Comparison of ENCODE assay signal across 16 cellular contexts in the genomic region with DNA sequence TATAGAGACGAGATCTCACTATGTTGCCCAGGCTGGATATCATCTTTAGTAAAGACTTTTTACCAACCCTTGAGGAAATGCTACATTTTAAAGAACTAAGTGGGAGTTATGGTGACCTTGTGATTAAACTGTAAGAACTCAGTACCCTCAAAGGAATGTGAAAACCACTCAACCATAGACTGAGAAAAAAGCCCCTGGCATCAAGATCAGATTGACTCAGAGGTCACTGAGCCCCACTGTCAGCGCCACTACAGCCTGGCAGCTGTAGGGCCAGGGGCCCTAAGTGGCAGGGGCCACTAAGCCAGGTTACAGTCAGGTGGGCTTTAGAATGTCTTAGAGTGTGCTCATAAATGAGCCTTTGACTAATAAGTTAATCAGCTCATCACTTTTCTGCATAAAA.
"Had no signal": no experiment of that assay in that cellular context is flagged by ENCODE, and none has a peak within 500 bp of the region (broad histone marks: within the 10 kb centered on the region; RNA-seq: fewer than 3 reads in every experiment).

No MANE protein-coding gene starts in this region.

- H3K9me3 ChIP-seq: heart left ventricle, upper lobe of left lung had no signal

- ATAC-seq: heart left ventricle had no signal

- H3K4me1 Mint-ChIP-seq: mesothelial cell of epicardium had no signal

- H3K9me3 Mint-ChIP-seq: activated naive CD4-positive, alpha-beta T cell treated with anti-CD3 and anti-CD28 coated beads, Interleukin-2, amount 50 U/mL, for 72 hours; immature natural killer cell had no signal

- H3K27ac ChIP-seq: heart left ventricle, parathyroid adenoma, SK-N-MC, upper lobe of left lung had no signal

- H3K4me1 ChIP-seq: parathyroid adenoma, upper lobe of left lung had no signal

- H3K27me3 ChIP-seq: upper lobe of left lung had no signal

- H3K36me3 Mint-ChIP-seq: mesothelial cell of epicardium had no signal

- H3K27ac Mint-ChIP-seq: mesothelial cell of epicardium had no signal

- H3K4me3 ChIP-seq: heart left ventricle, lung, SK-N-MC, upper lobe of left lung had no signal

- H3K4me3 Mint-ChIP-seq: immature natural killer cell, mesothelial cell of epicardium had no signal

- DNase-seq: activated CD4-positive, CD25-positive, alpha-beta regulatory T cell treated with anti-CD3 and anti-CD28 coated beads, Interleukin-2, amount 50 U/mL, for 72 hours; activated gamma-delta T cell; aorta; cerebellar nuclear complex; effector memory CD4-positive, alpha-beta T cell; foreskin melanocyte; heart left ventricle; immature natural killer cell; stimulated activated CD4-positive, alpha-beta T cell treated with anti-CD3 and anti-CD28 coated beads, Interleukin-1b, Interleukin-23, amount 100 ng/mL, for 48 hours; T1000; upper lobe of left lung had no signal
